Comparison of ENCODE assay signal across 8 cellular contexts in the genomic region with DNA sequence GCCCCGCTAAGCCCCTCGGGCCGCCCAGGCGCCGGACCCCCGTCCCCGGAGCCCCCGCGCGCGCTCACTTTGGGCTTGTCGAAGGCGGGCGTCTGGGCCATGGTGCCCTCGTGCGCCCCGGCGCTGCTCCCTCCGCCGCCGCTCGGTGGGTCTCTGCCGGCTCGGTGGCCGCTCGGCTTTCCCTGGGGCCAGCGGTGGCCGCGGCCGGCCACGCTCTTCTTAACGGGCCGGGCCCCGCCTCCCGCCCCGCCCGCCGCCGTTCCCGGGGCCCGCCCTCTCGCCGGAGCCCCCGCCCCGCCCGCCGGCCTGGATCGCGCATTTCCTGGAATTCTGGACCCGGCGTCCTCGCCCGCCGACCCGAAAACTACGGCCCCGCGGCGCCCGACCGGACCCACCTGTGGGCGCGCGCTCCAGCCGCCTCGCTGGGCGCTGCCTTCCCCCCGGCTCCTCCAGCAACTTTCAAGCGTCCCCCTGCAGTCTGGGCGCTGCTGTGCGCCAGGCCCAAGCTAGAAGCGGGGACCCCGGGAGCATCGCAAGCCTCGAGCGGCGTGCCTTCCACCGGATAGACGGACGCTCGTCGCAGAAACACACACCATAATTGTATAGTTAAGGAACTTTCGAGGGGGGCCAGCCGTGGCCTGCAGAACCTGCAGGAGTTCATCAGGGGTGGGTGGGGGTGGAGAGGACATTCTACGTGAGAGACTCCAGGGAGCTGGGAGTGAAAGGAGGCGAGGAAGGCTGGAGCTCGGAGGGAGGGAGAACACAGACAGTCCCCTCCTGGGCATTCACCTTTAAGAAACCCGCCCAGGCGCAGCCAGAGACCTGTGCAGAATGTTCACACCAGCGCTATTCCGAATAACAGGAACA. TPM values are rescaled to one million over a fixed set of nuclear protein-coding genes. Genes with fewer than 3 reads are reported as not detected.
DNase-seq lines count a peak whose midpoint lies in the region; ATAC-seq, FAIRE-seq and TF ChIP-seq lines count a peak whose summit lies in the region.

A gene (minus strand): TSS at position 193 of the 867 bp plus-strand sequence. CDS start 92 bp downstream, at position 101.

- peak within 1 kb of the TSS; percentile 61; the same call in 1 of the 2 replicates for H2BK15ac ChIP-seq in H1 (ENCODE audit: low read length)

- ATAC-seq in memory B cell (ENCODE audit: low read depth), result peak; percentile 53
- no peak for ATAC-seq in HG02678 (IDR thresholded peaks at IDR 0.05; ENCODE audit: unreplicated experiment)

- H4K91ac ChIP-seq in H1 (replicated peaks; ENCODE audit: insufficient read length, low read length), result no peak within 1 kb of the TSS

- no peak within 1 kb of the TSS for H2BK120ac ChIP-seq in H1 (replicated peaks; ENCODE audit: low read depth, low read length)

- POLR2A ChIA-PET in H1 (lab: Charles Lee; ENCODE audit: partially characterized antibody), result interaction anchor here (0.5 to 2.3 kb wide), 6 partner anchors 9 to 38 kb away, joined by 3 to 10 read pairs (median 3); no protein-coding TSS in a partner anchor

- H2AFZ ChIP-seq in H1 (ENCODE audit: low read length), result peak within 1 kb of the TSS; percentile 75; the same call in 1 of the 2 replicates

- TF ChIP-seq CTCF in H1 (IDR thresholded peaks at IDR 0.05; ENCODE audit: control extremely low read depth in 1 of 3, insufficient read depth in 1 of 3, low read depth in 1 of 3, low read length in 3 of 3), result no peak

- peak within 1 kb of the TSS; percentile 52 to 93 (median 66) for H3K4me3 ChIP-seq in H1 (ENCODE audit: extremely low read depth in 1 of 4, insufficient read depth in 2 of 4, low read depth in 3 of 4, low read length in 4 of 4)
- H3K4me3 ChIP-seq in subcutaneous abdominal adipose tissue (ENCODE audit: low read depth in 1 of 5, low read length in 5 of 5), result peak within 1 kb of the TSS; percentile 82 to 94 (median 86)

- peak; percentile 41 for TF ChIP-seq POLR2A in GM19099 (IDR thresholded peaks at IDR 0.05; ENCODE audit: extremely low read depth, insufficient read length, low read depth)
- TF ChIP-seq POLR2A in H1 (IDR thresholded peaks at IDR 0.05; ENCODE audit: control extremely low read depth in 1 of 2, low read depth in 2 of 2, low read length in 2 of 2), result no peak

- peak within 1 kb of the TSS; percentile 64 for H4K8ac ChIP-seq in H1 (ENCODE audit: extremely low read depth, insufficient read depth, low read length)

- peak within 1 kb of the TSS; percentile 80 for H3K4ac ChIP-seq in H1 (replicated peaks; ENCODE audit: insufficient read length, low read depth, low read length)

- H2AK5ac ChIP-seq in H1 (ENCODE audit: low read depth, low read length), result no peak within 1 kb of the TSS; the same call in 1 of the 2 replicates

- H2BK12ac ChIP-seq in H1 (ENCODE audit: low read depth, low read length), result 0 out of 2 replicates have a peak within 1 kb of the TSS, but pooled peaks have one; percentile 39

- peaks cover 11% of the 10 kb centered on the region for H3K23me2 ChIP-seq in H1 (ENCODE audit: low read depth, low read length)

- no peak within 1 kb of the TSS for H4K5ac ChIP-seq in H1 (ENCODE audit: insufficient read length, low read depth, low read length)

- H3K79me2 ChIP-seq in H1 (ENCODE audit: control insufficient read depth in 1 of 2, insufficient read depth in 2 of 2, low read length in 2 of 2), result no peaks in the 10 kb centered on the region

- no peak; a peak in 1 of 4 replicates for TF ChIP-seq RAD21 in H1 (IDR thresholded peaks at IDR 0.05 in 1 of 2, conservative IDR thresholded peaks at IDR 0.05 in 1 of 2; ENCODE audit: low read depth in 2 of 2, low read length in 2 of 2)

- H3K36me3 ChIP-seq in H1 (ENCODE audit: control insufficient read depth in 2 of 4, insufficient read depth in 4 of 4, low read length in 3 of 4) (no peaks in the 10 kb centered on the region), subcutaneous abdominal adipose tissue (ENCODE audit: control insufficient read depth in 5 of 5, insufficient read depth in 5 of 5, low read length in 5 of 5) (no peaks in the 10 kb centered on the region)

- H2BK20ac ChIP-seq in H1 (ENCODE audit: low read length), result no peak within 1 kb of the TSS

- TF ChIP-seq EP300 in H1 (IDR thresholded peaks at IDR 0.05; ENCODE audit: borderline replicate concordance in 1 of 2, low read depth in 2 of 2, low read length in 2 of 2), result no peak

- H3K9me3 ChIP-seq in H1 (ENCODE audit: insufficient read depth in 2 of 2, low read depth in 1 of 2, low read length in 1 of 2) (peaks cover 9 to 10% of the 10 kb centered on the region in 2 experiments; a peak in 3 of 4 replicates), subcutaneous abdominal adipose tissue (ENCODE audit: control insufficient read depth in 5 of 5, low read length in 5 of 5) (no peaks in the 10 kb centered on the region)

- peak within 1 kb of the TSS; percentile 90 for H3K18ac ChIP-seq in H1 (ENCODE audit: extremely low read depth, low read length)

- WGBS in H1 (ENCODE audit: extremely low coverage in 1 of 2, insufficient coverage in 1 of 2, insufficient read length in 1 of 2, insufficient replicate concordance in 2 of 2, low coverage in 1 of 2, low lambda C conversion rate in 2 of 2, missing lambda C conversion rate in 1 of 2), 2 experiments, result 2% methylated on average over 57 of the region's 91 CpGs; no CpG with 5 or more reads in 1 of the 2 experiments

- H3K27ac ChIP-seq in H1 (ENCODE audit: low read depth, low read length) (no peak within 1 kb of the TSS), subcutaneous abdominal adipose tissue (ENCODE audit: low read depth, low read length) (peak within 1 kb of the TSS; percentile 74)

- H3K4me3 Mint-ChIP-seq in memory B cell, result peak within 1 kb of the TSS; percentile 89

- DNase-seq in ACHN (peak; percentile 58), NCI-H2171 (lab: John Stamatoyannopoulos, UW) (peak; percentile 16), H1 (ENCODE audit: low read depth in 1 of 2, low spot score in 2 of 2) (peak in 1 of 2 experiments; percentile 82), memory B cell (ENCODE audit: low spot score in 2 of 2) (peak in 1 of 2 donors; percentile 47)
- peak; percentile 17 to 34 for DNase-seq in activated CD4-positive, alpha-beta T cell treated with anti-CD3 and anti-CD28 coated beads, Interleukin-2, amount 50 U/mL, for 24 hours (ENCODE audit: low read depth in 1 of 2, low spot score in 1 of 2)

- H2BK5ac ChIP-seq in H1 (ENCODE audit: low read depth, low read length), result peak within 1 kb of the TSS; percentile 16; the same call in 1 of the 2 replicates

- H3K27me3 ChIP-seq in H1 (replicated peaks in 1 of 4; ENCODE audit: control insufficient read depth in 3 of 4, extremely low read depth in 1 of 4, insufficient read depth in 3 of 4, low read length in 3 of 4) (peaks cover 0 to 20% (median 13%) of the 10 kb centered on the region in 4 experiments; a peak in 6 of 7 replicates), subcutaneous abdominal adipose tissue (ENCODE audit: control insufficient read depth in 5 of 5, insufficient read depth in 4 of 5, low read length in 5 of 5) (no peaks in the 10 kb centered on the region)

- H4K20me1 ChIP-seq in H1 (replicated peaks in 1 of 2; ENCODE audit: control insufficient read depth in 1 of 2, insufficient read depth in 2 of 2, low read length in 2 of 2), result no peaks in the 10 kb centered on the region

- H3K27ac Mint-ChIP-seq in memory B cell, result peak within 1 kb of the TSS; percentile 53

- no peaks in the 10 kb centered on the region for H3K27me3 Mint-ChIP-seq in memory B cell

- H3K56ac ChIP-seq in H1 (replicated peaks; ENCODE audit: insufficient read length, low read depth, low read length), result no peak within 1 kb of the TSS

- H3K79me1 ChIP-seq in H1 (ENCODE audit: low read depth, low read length), result no peaks in the 10 kb centered on the region

- CTCF ChIA-PET in H1 (lab: Charles Lee; ENCODE audit: partially characterized antibody), result interaction anchor here (11.0 kb wide), 1 partner anchor 32 kb away, joined by 83 read pairs; no protein-coding TSS in a partner anchor

- in situ Hi-C loops in ACHN (cut with HindIII; ENCODE audit: low pct_ligation_motif_present, low pct_unique_long_range_greater_than_20kb, low sequenced_read_pairs), result no loop called here

- no peak for FAIRE-seq in H1 (lab: Jason Lieb, UNC)

- H3K36me3 Mint-ChIP-seq in memory B cell, result no peaks in the 10 kb centered on the region

- H3K9ac ChIP-seq in H1 (replicated peaks in 1 of 4; ENCODE audit: extremely low read depth in 1 of 4, low read depth in 3 of 4, low read length in 3 of 4) (peak within 1 kb of the TSS in 1 of 4 experiments; percentile 37; a peak in 3 of 7 replicates), subcutaneous abdominal adipose tissue (ENCODE audit: low read length in 5 of 5) (peak within 1 kb of the TSS; percentile 63 to 91 (median 81))

- no peak within 1 kb of the TSS for H3K23ac ChIP-seq in H1 (ENCODE audit: insufficient read length)

- H3K4me1 Mint-ChIP-seq in memory B cell, result peaks cover 27% of the 10 kb centered on the region

- H3K4me1 ChIP-seq in H1 (replicated peaks in 1 of 4; ENCODE audit: control insufficient read depth in 3 of 4, insufficient read depth in 4 of 4, low read length in 3 of 4) (peaks cover 9 to 21% (median 15%) of the 10 kb centered on the region in 4 experiments), subcutaneous abdominal adipose tissue (ENCODE audit: control insufficient read depth in 5 of 5, insufficient read depth in 5 of 5, low read length in 5 of 5) (peaks cover 2 to 55% (median 43%) of the 10 kb centered on the region in 5 donors)

- H3K14ac ChIP-seq in H1 (ENCODE audit: insufficient read length), result no peak within 1 kb of the TSS

- peak within 1 kb of the TSS; percentile 84 to 90 for H3K4me2 ChIP-seq in H1 (ENCODE audit: insufficient read depth in 1 of 2, low read depth in 2 of 2, low read length in 2 of 2)

- H3K9me3 Mint-ChIP-seq in memory B cell, result peaks cover 2% of the 10 kb centered on the region

TF ChIP-seq in H1, 55 proteins besides CTCF, POLR2A, EP300 and RAD21 (continues in another document):
- TF ChIP-seq ASH2L (IDR thresholded peaks at IDR 0.05; ENCODE audit: low read length), result peak; percentile 76
- TF ChIP-seq RNF2 (IDR thresholded peaks at IDR 0.05; ENCODE audit: borderline replicate concordance, low read depth, low read length, missing control alignments, poor library complexity, severe bottlenecking), result peak; percentile 54
- 0 out of 2 replicates have a peak, but pooled peaks have one; percentile 24 for TF ChIP-seq TAF1 (IDR thresholded peaks at IDR 0.05; ENCODE audit: low read depth, low read length)
- TF ChIP-seq CBX5 (IDR thresholded peaks at IDR 0.05; ENCODE audit: low read depth, low read length), result no peak

RNA-seq across cellular contexts. Expression of the gene that starts here (rescaled TPM):
- total RNA-seq in H1 (2021; fragmentation: NEBNext Ultra II Directional; extraction: Animal tissue kit (Norgen Biotek cat#: 25700)), result 19.5 and 19.9 TPM in 2 replicates
- polyA plus RNA-seq in H1 (2011; rRNA removed), result 32.8 and 33.9 TPM in 2 replicates
- 39.6 TPM for polyA plus RNA-seq in H1 (2011; cell fraction: cytosol; rRNA removed)
- polyA plus RNA-seq in H1 (2011; cell fraction: nucleus; rRNA removed), result 34.6 TPM
- 17.2 to 32.7 TPM (median 27.5 TPM) in 4 replicates for polyA plus RNA-seq in H1 (2012, experiment 1 of 2)
- 29.3 TPM for polyA plus RNA-seq in H1 (2012, experiment 2 of 2)
- polyA plus RNA-seq in H1 (2013, experiment 1 of 2), result 16.4 TPM
- 15.0 TPM for polyA plus RNA-seq in H1 (2013, experiment 2 of 2)
- polyA minus RNA-seq in H1 (2011; rRNA and poly(A)+ RNA removed), result 18.1 and 23.1 TPM in 2 replicates
- 12.4 TPM for polyA minus RNA-seq in H1 (2011; cell fraction: cytosol; rRNA and poly(A)+ RNA removed)
- 11.7 TPM for polyA minus RNA-seq in H1 (2011; cell fraction: nucleus; rRNA and poly(A)+ RNA removed)
